In the genomic region with DNA sequence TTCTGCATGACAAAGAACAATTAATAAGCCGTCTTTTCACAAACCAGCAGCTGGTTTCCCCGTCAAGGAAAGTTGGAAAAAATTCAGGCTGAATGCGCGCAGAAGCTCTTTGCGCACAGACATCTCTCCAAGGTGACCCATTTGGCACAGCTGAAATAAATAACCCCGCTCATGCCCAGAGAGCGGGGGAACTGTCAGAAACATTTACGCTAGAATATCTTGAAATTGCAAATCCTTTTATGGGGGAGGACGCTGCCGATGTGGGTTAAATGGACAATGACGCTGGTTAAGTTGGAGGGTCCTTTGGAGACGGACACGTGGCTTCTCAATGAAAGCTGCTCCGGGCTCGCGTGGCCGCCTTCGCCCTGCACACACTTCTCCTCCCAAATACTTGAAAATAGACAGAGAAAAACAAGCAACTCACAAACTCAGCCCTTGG, we compare ENCODE assay signal across 31 cellular contexts. TPM values are rescaled to one million over a fixed set of nuclear protein-coding genes. Genes with fewer than 3 reads are reported as not detected.
A peak's percentile ranks its signal among the peaks of the same experiment; 100 is the strongest.
DNase-seq lines count a peak whose midpoint lies in the region; ATAC-seq, FAIRE-seq and TF ChIP-seq lines count a peak whose summit lies in the region.
"Had no signal": no experiment of that assay in that cellular context is flagged by ENCODE, and none has a peak within 500 bp of the region (broad histone marks: within the 10 kb centered on the region; RNA-seq: fewer than 3 reads in every experiment).

No MANE protein-coding gene starts in this region.

- no peak for TF ChIP-seq RAD21 in A549 (conservative IDR thresholded peaks at IDR 0.05 in 1 of 2, IDR thresholded peaks at IDR 0.05 in 1 of 2)

- CTCF ChIA-PET in A549 (lab: Yijun Ruan, JAX), result interaction anchor here (0.9 to 11.6 kb wide), 4 partner anchors 131 to 461 kb away, joined by 3 to 120 read pairs (median 58); no protein-coding TSS in a partner anchor

- FAIRE-seq in A549 (lab: Jason Lieb, UNC), result no peak

- DNase-seq in A549 (ENCODE audit: low read depth in 1 of 2, low spot score in 1 of 2), result no peak
- peak; percentile 5 to 46 for DNase-seq in cardiac fibroblast (ENCODE audit: low read depth in 2 of 2)
- no peak for DNase-seq in stimulated activated naive CD8-positive, alpha-beta T cell treated with anti-CD3 and anti-CD28 coated beads, Interleukin-15, Interleukin-2, amounts not matched to agents 100 U/mL and 50 U/mL, for 24 hours
- no peak for DNase-seq in activated CD4-positive, CD25-positive, alpha-beta regulatory T cell treated with anti-CD3 and anti-CD28 coated beads, Interleukin-2, amount 50 U/mL, for 72 hours
- no peak for DNase-seq in H4 (ENCODE audit: low spot score)
- DNase-seq: activated B cell treated with CpG ODN at 0.5 μM for 24 hours; anterior cingulate cortex; caudate nucleus; cortex of kidney; DND-41; glutamatergic neuron; IMR-90; NCI-H1105; NCI-H1930; NCI-H226; NCI-H774; RPMI8226; stimulated activated CD4-positive, alpha-beta T cell treated with anti-CD3 and anti-CD28 coated beads, Interleukin-15, amount 100 ng/mL, for 24 hours; stimulated activated naive CD4-positive, alpha-beta T cell treated with Interleukin-2 at 50 U/mL for 16 hours; testis had no signal

- no peak overlapping the region for H3K27ac ChIP-seq in A549
- no peak overlapping the region for H3K27ac ChIP-seq in HUES6 (ENCODE audit: low read depth, low read length)
- H3K27ac ChIP-seq in iPS-18a (ENCODE audit: low read length), result no peak overlapping the region
- H3K27ac ChIP-seq: HL-60, neutrophil, SJSA1, testis had no signal

- no peaks in the 10 kb centered on the region for H3K9me3 ChIP-seq in A549
- H3K9me3 ChIP-seq in HUES6 (ENCODE audit: control insufficient read depth, insufficient read depth, low read depth, low read length), result no peaks in the 10 kb centered on the region
- no peaks in the 10 kb centered on the region for H3K9me3 ChIP-seq in iPS-18a (ENCODE audit: control insufficient read depth, low read depth, low read length)
- H3K9me3 ChIP-seq: neutrophil, SJSA1, testis had no signal

- H3K4me1 ChIP-seq in A549 (no peaks in the 10 kb centered on the region), HUES6 (ENCODE audit: control insufficient read depth, insufficient read depth, low read length) (peaks cover 44% of the 10 kb centered on the region), iPS-18a (ENCODE audit: control insufficient read depth, low read depth, low read length) (peaks cover 51% of the 10 kb centered on the region)
- H3K4me1 ChIP-seq: testis had no signal

- no peak overlapping the region for H3K4me3 ChIP-seq in A549
- peak overlapping the region; percentile 34 for H3K4me3 ChIP-seq in HUES6 (ENCODE audit: low read depth, low read length)
- H3K4me3 ChIP-seq in cardiac fibroblast (replicated peaks in 1 of 2; ENCODE audit: low read depth in 2 of 2, low read length in 2 of 2), result no peak overlapping the region
- peak overlapping the region; percentile 51 for H3K4me3 ChIP-seq in iPS-18a (ENCODE audit: low read length)
- H3K4me3 ChIP-seq: SJSA1, testis had no signal

- H3K27me3 ChIP-seq in HUES6 (ENCODE audit: control insufficient read depth, insufficient read depth, low read length), result peaks cover 99% of the 10 kb centered on the region
- H3K27me3 ChIP-seq in iPS-18a (ENCODE audit: control insufficient read depth, insufficient read depth, low read length), result peaks cover 99% of the 10 kb centered on the region
- H3K27me3 ChIP-seq: testis had no signal

- ATAC-seq in A549, result no peak
- no peak for ATAC-seq in stimulated activated naive CD8-positive, alpha-beta T cell treated with anti-CD3 and anti-CD28 coated beads, Interleukin-15, Interleukin-2, amounts not matched to agents 100 U/mL and 50 U/mL, for 24 hours
- ATAC-seq in HG03469 (IDR thresholded peaks at IDR 0.05; ENCODE audit: unreplicated experiment), result no peak
- ATAC-seq: activated naive CD4-positive, alpha-beta T cell treated with anti-CD3 and anti-CD28 coated beads, Interleukin-2, amount 50 U/mL, for 72 hours had no signal

- no peak for TF ChIP-seq EP300 in A549 (IDR thresholded peaks at IDR 0.05)

- WGBS in A549 (ENCODE audit: missing lambda C conversion rate), result 16% methylated on average over 18 of the region's 18 CpGs

- H3K36me3 ChIP-seq in HUES6 (ENCODE audit: control insufficient read depth, insufficient read depth, low read length) (no peaks in the 10 kb centered on the region), iPS-18a (ENCODE audit: control insufficient read depth, low read depth, low read length) (no peaks in the 10 kb centered on the region)
- H3K36me3 ChIP-seq: neutrophil, SJSA1 had no signal

- POLR2A ChIA-PET in A549 (lab: Yijun Ruan, JAX), result no interaction called here

- TF ChIP-seq POLR2A in A549 (IDR thresholded peaks at IDR 0.05; ENCODE audit: low read length), result no peak

- H3K9ac ChIP-seq in HUES6 (ENCODE audit: low read length), result no peak overlapping the region
- H3K9ac ChIP-seq in iPS-18a (ENCODE audit: low read length), result no peak overlapping the region

- TF ChIP-seq CTCF in A549 (IDR thresholded peaks at IDR 0.05), result no peak
- no peak for TF ChIP-seq CTCF in cardiac fibroblast (IDR thresholded peaks at IDR 0.05; ENCODE audit: low read depth, low read length)

- no peak overlapping the region for H3K4me2 ChIP-seq in A549

TF ChIP-seq in A549, 52 proteins besides CTCF, POLR2A, EP300 and RAD21:
- TF ChIP-seq SMC3 (IDR thresholded peaks at IDR 0.05) (no peak), TP53 (CRISPR knock-in tag; IDR thresholded peaks at IDR 0.05) (no peak), HDAC2 (IDR thresholded peaks at IDR 0.05) (peak; percentile 78), NFE2L2 (conservative IDR thresholded peaks at IDR 0.05; ENCODE audit: low read length) (no peak), HOXB5 (CRISPR knock-in tag; IDR thresholded peaks at IDR 0.05) (no peak)
- TF ChIP-seq, protein P1, sequence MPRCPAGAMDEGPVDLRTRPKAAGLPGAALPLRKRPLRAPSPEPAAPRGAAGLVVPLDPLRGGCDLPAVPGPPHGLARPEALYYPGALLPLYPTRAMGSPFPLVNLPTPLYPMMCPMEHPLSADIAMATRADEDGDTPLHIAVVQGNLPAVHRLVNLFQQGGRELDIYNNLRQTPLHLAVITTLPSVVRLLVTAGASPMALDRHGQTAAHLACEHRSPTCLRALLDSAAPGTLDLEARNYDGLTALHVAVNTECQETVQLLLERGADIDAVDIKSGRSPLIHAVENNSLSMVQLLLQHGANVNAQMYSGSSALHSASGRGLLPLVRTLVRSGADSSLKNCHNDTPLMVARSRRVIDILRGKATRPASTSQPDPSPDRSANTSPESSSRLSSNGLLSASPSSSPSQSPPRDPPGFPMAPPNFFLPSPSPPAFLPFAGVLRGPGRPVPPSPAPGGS (IDR thresholded peaks at IDR 0.05), result no peak

RNA-seq across cellular contexts. Expression of a gene that starts 30.6 kb away (rescaled TPM):
- polyA plus RNA-seq in A549 (2011; rRNA removed) (not detected in 2 replicates), A549 (2017; fragmentation: RNase III; extraction: RNeasy Plus Mini Kit Qiagen cat#74134 plus additional on column Dnase treatment) (not detected in 3 replicates)
- polyA plus RNA-seq in A549 (2012; cell fraction: cytosol; rRNA removed), result not detected in 2 replicates
- not detected in 2 replicates for polyA plus RNA-seq in A549 (2012; cell fraction: nucleus; rRNA removed)
- polyA minus RNA-seq in A549 (2011; rRNA and poly(A)+ RNA removed), result not detected in 2 replicates
- total RNA-seq in H4 (2014; rRNA removed; shearing (Covaris generic)), result not detected in 2 replicates
- total RNA-seq: activated B cell treated with CpG ODN at 0.5 μM for 24 hours; activated naive CD4-positive, alpha-beta T cell treated with anti-CD3 and anti-CD28 coated beads, Interleukin-2, amount 50 U/mL, for 72 hours; IMR-90; myocyte; progenitor cell of endocrine pancreas; SJSA1; testis; urinary bladder had no signal
- polyA plus RNA-seq: BJ, IMR-90, urinary bladder had no signal

Comparison
In these comparisons a context has a peak if more than half of its experiments do, and no peak if none do; other contexts are left out.
1. DNase-seq: peak in cardiac fibroblast (2 of 2); none in A549 (0 of 2), stimulated activated naive CD8-positive, alpha-beta T cell treated with anti-CD3 and anti-CD28 coated beads, Interleukin-15, Interleukin-2, amounts not matched to agents 100 U/mL and 50 U/mL, for 24 hours (single experiment), activated CD4-positive, CD25-positive, alpha-beta regulatory T cell treated with anti-CD3 and anti-CD28 coated beads, Interleukin-2, amount 50 U/mL, for 72 hours (single experiment) and H4 (single experiment).
2. H3K4me3 ChIP-seq: peak in HUES6 (single experiment) and iPS-18a (single experiment); none in A549 (single experiment) and cardiac fibroblast (0 of 2).